1 cellular context compared by ENCODE assay signal in the genomic region with DNA sequence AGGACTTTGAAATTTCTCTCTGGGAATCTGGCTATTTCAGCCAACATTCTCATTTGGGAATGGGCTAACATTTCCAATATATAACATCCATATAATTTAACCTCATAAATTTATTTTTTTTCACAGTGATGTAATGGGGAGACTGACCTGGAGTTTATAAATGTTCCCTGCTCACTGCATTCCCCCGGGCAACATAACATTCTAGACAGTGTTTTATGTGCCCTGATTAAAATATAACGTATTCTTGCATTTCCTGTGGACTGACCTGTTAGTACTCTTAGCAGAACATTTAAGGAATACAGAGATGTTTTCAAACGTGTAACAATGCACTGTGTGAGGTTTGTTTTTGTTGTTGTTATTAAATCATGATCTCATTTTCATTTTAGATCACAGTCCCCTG.
TF ChIP-seq lines count a peak whose summit lies in the region.

No MANE protein-coding gene starts in this region.

TF ChIP-seq in GM23338, 12 proteins besides CTCF, POLR2A, EP300 and RAD21 (continued from another document):
- TF ChIP-seq, protein P1, sequence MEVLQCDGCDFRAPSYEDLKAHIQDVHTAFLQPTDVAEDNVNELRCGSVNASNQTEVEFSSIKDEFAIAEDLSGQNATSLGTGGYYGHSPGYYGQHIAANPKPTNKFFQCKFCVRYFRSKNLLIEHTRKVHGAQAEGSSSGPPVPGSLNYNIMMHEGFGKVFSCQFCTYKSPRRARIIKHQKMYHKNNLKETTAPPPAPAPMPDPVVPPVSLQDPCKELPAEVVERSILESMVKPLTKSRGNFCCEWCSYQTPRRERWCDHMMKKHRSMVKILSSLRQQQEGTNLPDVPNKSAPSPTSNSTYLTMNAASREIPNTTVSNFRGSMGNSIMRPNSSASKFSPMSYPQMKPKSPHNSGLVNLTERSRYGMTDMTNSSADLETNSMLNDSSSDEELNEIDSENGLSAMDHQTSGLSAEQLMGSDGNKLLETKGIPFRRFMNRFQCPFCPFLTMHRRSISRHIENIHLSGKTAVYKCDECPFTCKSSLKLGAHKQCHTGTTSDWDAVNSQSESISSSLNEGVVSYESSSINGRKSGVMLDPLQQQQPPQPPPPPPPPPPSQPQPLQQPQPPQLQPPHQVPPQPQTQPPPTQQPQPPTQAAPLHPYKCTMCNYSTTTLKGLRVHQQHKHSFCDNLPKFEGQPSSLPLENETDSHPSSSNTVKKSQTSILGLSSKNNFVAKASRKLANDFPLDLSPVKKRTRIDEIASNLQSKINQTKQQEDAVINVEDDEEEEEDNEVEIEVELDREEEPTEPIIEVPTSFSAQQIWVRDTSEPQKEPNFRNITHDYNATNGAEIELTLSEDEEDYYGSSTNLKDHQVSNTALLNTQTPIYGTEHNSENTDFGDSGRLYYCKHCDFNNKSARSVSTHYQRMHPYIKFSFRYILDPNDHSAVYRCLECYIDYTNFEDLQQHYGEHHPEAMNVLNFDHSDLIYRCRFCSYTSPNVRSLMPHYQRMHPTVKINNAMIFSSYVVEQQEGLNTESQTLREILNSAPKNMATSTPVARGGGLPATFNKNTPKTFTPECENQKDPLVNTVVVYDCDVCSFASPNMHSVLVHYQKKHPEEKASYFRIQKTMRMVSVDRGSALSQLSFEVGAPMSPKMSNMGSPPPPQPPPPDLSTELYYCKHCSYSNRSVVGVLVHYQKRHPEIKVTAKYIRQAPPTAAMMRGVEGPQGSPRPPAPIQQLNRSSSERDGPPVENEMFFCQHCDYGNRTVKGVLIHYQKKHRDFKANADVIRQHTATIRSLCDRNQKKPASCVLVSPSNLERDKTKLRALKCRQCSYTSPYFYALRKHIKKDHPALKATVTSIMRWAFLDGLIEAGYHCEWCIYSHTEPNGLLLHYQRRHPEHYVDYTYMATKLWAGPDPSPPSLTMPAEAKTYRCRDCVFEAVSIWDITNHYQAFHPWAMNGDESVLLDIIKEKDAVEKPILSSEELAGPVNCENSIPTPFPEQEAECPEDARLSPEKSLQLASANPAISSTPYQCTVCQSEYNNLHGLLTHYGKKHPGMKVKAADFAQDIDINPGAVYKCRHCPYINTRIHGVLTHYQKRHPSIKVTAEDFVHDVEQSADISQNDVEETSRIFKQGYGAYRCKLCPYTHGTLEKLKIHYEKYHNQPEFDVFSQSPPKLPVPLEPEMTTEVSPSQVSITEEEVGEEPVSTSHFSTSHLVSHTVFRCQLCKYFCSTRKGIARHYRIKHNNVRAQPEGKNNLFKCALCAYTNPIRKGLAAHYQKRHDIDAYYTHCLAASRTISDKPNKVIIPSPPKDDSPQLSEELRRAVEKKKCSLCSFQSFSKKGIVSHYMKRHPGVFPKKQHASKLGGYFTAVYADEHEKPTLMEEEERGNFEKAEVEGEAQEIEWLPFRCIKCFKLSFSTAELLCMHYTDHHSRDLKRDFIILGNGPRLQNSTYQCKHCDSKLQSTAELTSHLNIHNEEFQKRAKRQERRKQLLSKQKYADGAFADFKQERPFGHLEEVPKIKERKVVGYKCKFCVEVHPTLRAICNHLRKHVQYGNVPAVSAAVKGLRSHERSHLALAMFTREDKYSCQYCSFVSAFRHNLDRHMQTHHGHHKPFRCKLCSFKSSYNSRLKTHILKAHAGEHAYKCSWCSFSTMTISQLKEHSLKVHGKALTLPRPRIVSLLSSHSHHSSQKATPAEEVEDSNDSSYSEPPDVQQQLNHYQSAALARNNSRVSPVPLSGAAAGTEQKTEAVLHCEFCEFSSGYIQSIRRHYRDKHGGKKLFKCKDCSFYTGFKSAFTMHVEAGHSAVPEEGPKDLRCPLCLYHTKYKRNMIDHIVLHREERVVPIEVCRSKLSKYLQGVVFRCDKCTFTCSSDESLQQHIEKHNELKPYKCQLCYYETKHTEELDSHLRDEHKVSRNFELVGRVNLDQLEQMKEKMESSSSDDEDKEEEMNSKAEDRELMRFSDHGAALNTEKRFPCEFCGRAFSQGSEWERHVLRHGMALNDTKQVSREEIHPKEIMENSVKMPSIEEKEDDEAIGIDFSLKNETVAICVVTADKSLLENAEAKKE (CRISPR knock-in tag; IDR thresholded peaks at IDR 0.05): no peak
- TF ChIP-seq ZNF331 (CRISPR knock-in tag; IDR thresholded peaks at IDR 0.05; ENCODE audit: low read depth) (no peak), NANOG (IDR thresholded peaks at IDR 0.05; ENCODE audit: borderline replicate concordance) (no peak), ZNF114 (CRISPR knock-in tag; IDR thresholded peaks at IDR 0.05) (no peak), STAT1 (IDR thresholded peaks at IDR 0.05; ENCODE audit: unreplicated experiment) (no peak), JUNB (IDR thresholded peaks at IDR 0.05; ENCODE audit: unreplicated experiment) (no peak), EZH2phosphoT487 (IDR thresholded peaks at IDR 0.05; ENCODE audit: unreplicated experiment) (no peak), EZH2 (IDR thresholded peaks at IDR 0.05; ENCODE audit: low read depth, unreplicated experiment) (no peak)
- TF ChIP-seq, protein P2, sequence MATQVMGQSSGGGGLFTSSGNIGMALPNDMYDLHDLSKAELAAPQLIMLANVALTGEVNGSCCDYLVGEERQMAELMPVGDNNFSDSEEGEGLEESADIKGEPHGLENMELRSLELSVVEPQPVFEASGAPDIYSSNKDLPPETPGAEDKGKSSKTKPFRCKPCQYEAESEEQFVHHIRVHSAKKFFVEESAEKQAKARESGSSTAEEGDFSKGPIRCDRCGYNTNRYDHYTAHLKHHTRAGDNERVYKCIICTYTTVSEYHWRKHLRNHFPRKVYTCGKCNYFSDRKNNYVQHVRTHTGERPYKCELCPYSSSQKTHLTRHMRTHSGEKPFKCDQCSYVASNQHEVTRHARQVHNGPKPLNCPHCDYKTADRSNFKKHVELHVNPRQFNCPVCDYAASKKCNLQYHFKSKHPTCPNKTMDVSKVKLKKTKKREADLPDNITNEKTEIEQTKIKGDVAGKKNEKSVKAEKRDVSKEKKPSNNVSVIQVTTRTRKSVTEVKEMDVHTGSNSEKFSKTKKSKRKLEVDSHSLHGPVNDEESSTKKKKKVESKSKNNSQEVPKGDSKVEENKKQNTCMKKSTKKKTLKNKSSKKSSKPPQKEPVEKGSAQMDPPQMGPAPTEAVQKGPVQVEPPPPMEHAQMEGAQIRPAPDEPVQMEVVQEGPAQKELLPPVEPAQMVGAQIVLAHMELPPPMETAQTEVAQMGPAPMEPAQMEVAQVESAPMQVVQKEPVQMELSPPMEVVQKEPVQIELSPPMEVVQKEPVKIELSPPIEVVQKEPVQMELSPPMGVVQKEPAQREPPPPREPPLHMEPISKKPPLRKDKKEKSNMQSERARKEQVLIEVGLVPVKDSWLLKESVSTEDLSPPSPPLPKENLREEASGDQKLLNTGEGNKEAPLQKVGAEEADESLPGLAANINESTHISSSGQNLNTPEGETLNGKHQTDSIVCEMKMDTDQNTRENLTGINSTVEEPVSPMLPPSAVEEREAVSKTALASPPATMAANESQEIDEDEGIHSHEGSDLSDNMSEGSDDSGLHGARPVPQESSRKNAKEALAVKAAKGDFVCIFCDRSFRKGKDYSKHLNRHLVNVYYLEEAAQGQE (IDR thresholded peaks at IDR 0.05; ENCODE audit: unreplicated experiment): no peak
